Comparison of ENCODE assay signal across 1 cellular context in the genomic region with DNA sequence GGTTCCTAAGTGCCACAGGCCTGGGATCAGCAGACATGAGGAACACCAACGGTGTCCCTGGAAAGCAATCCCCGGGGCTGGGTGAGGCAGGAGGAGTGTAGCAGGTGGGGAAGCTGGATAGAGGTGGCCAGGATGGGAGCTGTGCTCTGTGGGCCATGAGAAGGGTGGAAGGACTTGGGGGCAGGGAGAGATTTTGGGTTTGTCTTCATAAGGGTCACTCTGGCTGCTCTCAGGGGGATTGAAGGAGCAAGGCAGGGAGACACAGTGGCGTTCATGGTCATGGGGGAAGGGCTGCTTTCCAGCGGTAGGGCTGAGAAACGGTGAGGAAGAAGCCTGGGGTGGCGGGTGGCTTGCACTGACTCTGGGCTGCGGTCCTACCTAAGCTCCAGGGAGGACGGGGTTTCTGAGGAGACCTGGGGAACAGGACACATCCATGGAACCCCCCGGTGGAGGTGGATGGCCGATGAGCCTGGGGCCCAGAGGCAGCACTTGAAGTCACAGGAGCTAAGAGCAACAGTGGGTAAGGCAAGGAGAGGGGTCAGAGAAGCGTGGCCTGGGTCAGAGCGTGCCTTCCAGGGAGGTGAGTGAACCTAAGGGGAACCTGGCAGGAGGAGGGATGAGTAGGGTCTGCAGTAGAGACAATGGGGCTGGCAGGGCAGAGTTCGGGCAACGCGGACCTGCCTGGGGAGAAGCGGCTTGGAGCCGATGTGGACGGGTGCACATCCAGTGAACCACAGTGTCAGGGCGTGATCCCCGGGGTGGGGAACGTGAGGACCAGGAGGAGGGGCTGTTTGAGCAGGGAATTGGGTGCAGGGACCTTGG.
TF ChIP-seq lines count a peak whose summit lies in the region.

No MANE protein-coding gene starts in this region.

TF ChIP-seq in IMR-90, 13 proteins besides CTCF, POLR2A, EP300 and RAD21:
- TF ChIP-seq MXI1 (IDR thresholded peaks at IDR 0.05; ENCODE audit: borderline replicate concordance, low read depth, low read length) (no peak), SMC3 (IDR thresholded peaks at IDR 0.05; ENCODE audit: low read depth, low read length) (no peak), MAFK (IDR thresholded peaks at IDR 0.05; ENCODE audit: low read depth, low read length) (no peak), CEBPB (IDR thresholded peaks at IDR 0.05; ENCODE audit: low read depth, low read length) (no peak), MAZ (IDR thresholded peaks at IDR 0.05; ENCODE audit: borderline replicate concordance, low read depth, low read length) (no peak), RCOR1 (IDR thresholded peaks at IDR 0.05; ENCODE audit: insufficient replicate concordance, low read length) (no peak), CHD1 (IDR thresholded peaks at IDR 0.05; ENCODE audit: low read depth, low read length) (no peak), FOS (IDR thresholded peaks at IDR 0.05; ENCODE audit: low read depth, low read length) (no peak), RFX5 (IDR thresholded peaks at IDR 0.05; ENCODE audit: low read depth, low read length) (no peak)
- TF ChIP-seq, protein P1, sequence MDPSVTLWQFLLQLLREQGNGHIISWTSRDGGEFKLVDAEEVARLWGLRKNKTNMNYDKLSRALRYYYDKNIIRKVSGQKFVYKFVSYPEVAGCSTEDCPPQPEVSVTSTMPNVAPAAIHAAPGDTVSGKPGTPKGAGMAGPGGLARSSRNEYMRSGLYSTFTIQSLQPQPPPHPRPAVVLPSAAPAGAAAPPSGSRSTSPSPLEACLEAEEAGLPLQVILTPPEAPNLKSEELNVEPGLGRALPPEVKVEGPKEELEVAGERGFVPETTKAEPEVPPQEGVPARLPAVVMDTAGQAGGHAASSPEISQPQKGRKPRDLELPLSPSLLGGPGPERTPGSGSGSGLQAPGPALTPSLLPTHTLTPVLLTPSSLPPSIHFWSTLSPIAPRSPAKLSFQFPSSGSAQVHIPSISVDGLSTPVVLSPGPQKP (IDR thresholded peaks at IDR 0.05; ENCODE audit: borderline replicate concordance, low read depth, low read length), result no peak
- TF ChIP-seq, protein P2, sequence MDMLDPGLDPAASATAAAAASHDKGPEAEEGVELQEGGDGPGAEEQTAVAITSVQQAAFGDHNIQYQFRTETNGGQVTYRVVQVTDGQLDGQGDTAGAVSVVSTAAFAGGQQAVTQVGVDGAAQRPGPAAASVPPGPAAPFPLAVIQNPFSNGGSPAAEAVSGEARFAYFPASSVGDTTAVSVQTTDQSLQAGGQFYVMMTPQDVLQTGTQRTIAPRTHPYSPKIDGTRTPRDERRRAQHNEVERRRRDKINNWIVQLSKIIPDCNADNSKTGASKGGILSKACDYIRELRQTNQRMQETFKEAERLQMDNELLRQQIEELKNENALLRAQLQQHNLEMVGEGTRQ (IDR thresholded peaks at IDR 0.05; ENCODE audit: low read depth, low read length), result no peak
